In the genomic region with DNA sequence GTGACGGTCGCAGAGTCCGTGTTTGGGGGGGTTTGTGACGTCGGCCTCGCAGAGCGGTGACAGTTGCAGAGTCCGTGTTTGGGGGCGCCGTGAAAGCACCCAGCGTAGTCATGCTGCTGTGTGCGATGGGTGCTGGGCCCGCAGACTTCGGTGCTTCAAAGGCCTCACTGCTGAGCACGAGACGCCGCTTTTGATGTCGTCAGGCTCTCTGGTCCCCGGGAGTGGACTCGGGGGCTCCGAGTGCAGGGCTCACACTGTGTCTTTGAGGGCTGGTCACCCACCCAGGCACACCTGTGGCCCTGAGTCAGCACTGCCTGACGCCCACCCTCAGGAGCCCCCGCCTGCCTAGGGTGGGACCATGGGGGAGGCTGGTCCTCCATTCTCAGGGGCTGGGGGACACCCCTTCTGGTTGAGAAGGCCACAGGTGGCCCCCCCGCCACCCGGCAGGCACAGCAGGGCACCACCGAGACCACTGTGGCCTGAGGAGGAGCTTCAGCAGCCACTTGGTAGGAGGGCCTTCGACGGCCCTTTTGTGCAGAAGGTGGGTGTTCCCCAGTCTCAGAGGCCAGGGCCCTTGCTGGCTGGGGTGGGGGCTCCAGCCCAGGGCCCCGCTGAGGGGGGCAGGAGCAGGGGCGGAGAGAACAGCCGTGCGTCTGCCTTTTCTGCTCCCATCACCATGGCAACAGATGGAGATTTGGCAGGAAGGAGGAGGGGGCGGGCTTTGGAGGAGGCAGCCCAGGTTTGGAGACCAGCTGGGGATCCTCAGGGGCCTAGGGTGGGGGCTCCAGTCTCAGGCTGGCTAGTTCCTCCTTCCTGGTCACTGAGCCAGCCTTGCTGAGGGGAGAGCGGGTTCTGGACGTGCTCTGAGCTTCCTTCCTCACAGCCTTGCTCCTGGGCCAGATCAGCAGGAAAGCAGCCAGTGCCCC, we compare ENCODE assay signal across 23 cellular contexts. TPM values are rescaled to one million over a fixed set of nuclear protein-coding genes. Genes with fewer than 3 reads are reported as not detected.
DNase-seq lines count a peak whose midpoint lies in the region; ATAC-seq, FAIRE-seq and TF ChIP-seq lines count a peak whose summit lies in the region.
"Had no signal": no experiment of that assay in that cellular context is flagged by ENCODE, and none has a peak within 500 bp of the region (broad histone marks: within the 10 kb centered on the region; RNA-seq: fewer than 3 reads in every experiment).

No MANE protein-coding gene starts in this region.

- H3K4me1 ChIP-seq in H1 (replicated peaks in 1 of 4; ENCODE audit: control insufficient read depth in 3 of 4, insufficient read depth in 4 of 4, low read length in 3 of 4) = no peaks in the 10 kb centered on the region; a peak in 2 of 7 replicates
- H3K4me1 ChIP-seq: right atrium auricular region, stomach had no signal

- H2BK20ac ChIP-seq in H1 (ENCODE audit: low read length) = no peak overlapping the region

- no peak overlapping the region for H3K23ac ChIP-seq in H1 (ENCODE audit: insufficient read length)

- H2AK5ac ChIP-seq in H1 (ENCODE audit: low read depth, low read length) = no peak overlapping the region

- H3K18ac ChIP-seq in H1 (ENCODE audit: extremely low read depth, low read length) = no peak overlapping the region

- WGBS in H1 (ENCODE audit: extremely low coverage in 1 of 2, insufficient coverage in 1 of 2, insufficient read length in 1 of 2, insufficient replicate concordance in 2 of 2, low coverage in 1 of 2, low lambda C conversion rate in 2 of 2, missing lambda C conversion rate in 1 of 2), 2 experiments = 86% methylated on average over 31 of the region's 35 CpGs; no CpG with 5 or more reads in 1 of the 2 experiments

- H3K9ac ChIP-seq in H1 (replicated peaks in 1 of 4; ENCODE audit: extremely low read depth in 1 of 4, low read depth in 3 of 4, low read length in 3 of 4) = no peak overlapping the region

- H3K9me3 ChIP-seq in H1 (ENCODE audit: insufficient read depth in 2 of 2, low read depth in 1 of 2, low read length in 1 of 2) = peaks cover 13 to 38% of the 10 kb centered on the region in 2 experiments
- H3K9me3 ChIP-seq: right atrium auricular region had no signal

- no peak overlapping the region for H2BK5ac ChIP-seq in H1 (ENCODE audit: low read depth, low read length)

- H3K4me3 ChIP-seq in H1 (ENCODE audit: extremely low read depth in 1 of 4, insufficient read depth in 2 of 4, low read depth in 3 of 4, low read length in 4 of 4) = no peak overlapping the region
- H3K4me3 ChIP-seq: coronary artery, MG63, right atrium auricular region, stomach had no signal

- no peaks in the 10 kb centered on the region for H3K4me1 Mint-ChIP-seq in activated CD8-positive, alpha-beta T cell treated with anti-CD3 and anti-CD28 coated beads for 36 hours (ENCODE audit: low read depth)
- H3K4me1 Mint-ChIP-seq: activated naive CD4-positive, alpha-beta T cell treated with anti-CD3 and anti-CD28 coated beads, Interleukin-2, amount 50 U/mL, for 24 hours had no signal

- H3K79me1 ChIP-seq in H1 (ENCODE audit: low read depth, low read length) = peaks cover 15% of the 10 kb centered on the region

- no peaks in the 10 kb centered on the region for H3K9me3 Mint-ChIP-seq in activated CD8-positive, alpha-beta T cell treated with anti-CD3 and anti-CD28 coated beads for 36 hours
- H3K9me3 Mint-ChIP-seq: activated naive CD4-positive, alpha-beta T cell treated with anti-CD3 and anti-CD28 coated beads, Interleukin-2, amount 50 U/mL, for 24 hours; type B pancreatic cell had no signal

- no peaks in the 10 kb centered on the region for H3K36me3 Mint-ChIP-seq in activated CD8-positive, alpha-beta T cell treated with anti-CD3 and anti-CD28 coated beads for 36 hours (ENCODE audit: low read depth)
- H3K36me3 Mint-ChIP-seq: activated naive CD4-positive, alpha-beta T cell treated with anti-CD3 and anti-CD28 coated beads, Interleukin-2, amount 50 U/mL, for 24 hours; type B pancreatic cell had no signal

- no peak for TF ChIP-seq EP300 in H1 (IDR thresholded peaks at IDR 0.05; ENCODE audit: borderline replicate concordance in 1 of 2, low read depth in 2 of 2, low read length in 2 of 2)

- H3K27ac Mint-ChIP-seq in activated CD8-positive, alpha-beta T cell treated with anti-CD3 and anti-CD28 coated beads for 36 hours = no peak overlapping the region
- H3K27ac Mint-ChIP-seq: activated naive CD4-positive, alpha-beta T cell treated with anti-CD3 and anti-CD28 coated beads, Interleukin-2, amount 50 U/mL, for 24 hours; type B pancreatic cell had no signal

- TF ChIP-seq POLR2A in H1 (IDR thresholded peaks at IDR 0.05; ENCODE audit: control extremely low read depth in 1 of 2, low read depth in 2 of 2, low read length in 2 of 2) = no peak

- intact Hi-C loops in activated CD8-positive, alpha-beta T cell treated with anti-CD3 and anti-CD28 coated beads for 36 hours (cut with micrococcal nuclease) = no loop called here

- H3K56ac ChIP-seq in H1 (replicated peaks; ENCODE audit: insufficient read length, low read depth, low read length) = no peak overlapping the region

- no peak for ATAC-seq in activated CD8-positive, alpha-beta T cell treated with anti-CD3 and anti-CD28 coated beads for 36 hours
- no peak for ATAC-seq in HG02763 (IDR thresholded peaks at IDR 0.05; ENCODE audit: unreplicated experiment)
- no peak for ATAC-seq in GM21515 (IDR thresholded peaks at IDR 0.05; ENCODE audit: unreplicated experiment)

- peaks cover 5 to 8% of the 10 kb centered on the region in 2 experiments for H4K20me1 ChIP-seq in H1 (replicated peaks in 1 of 2; ENCODE audit: control insufficient read depth in 1 of 2, insufficient read depth in 2 of 2, low read length in 2 of 2)

- H2AFZ ChIP-seq in H1 (ENCODE audit: low read length) = no peak overlapping the region

- CTCF ChIA-PET in H1 (lab: Charles Lee; ENCODE audit: partially characterized antibody) = no interaction called here
- CTCF ChIA-PET in activated CD8-positive, alpha-beta T cell treated with anti-CD3 and anti-CD28 coated beads for 36 hours (lab: Charles Lee) = interaction anchor here (0.8 kb wide), 1 partner anchor 1120 kb away, joined by 3 read pairs; no protein-coding TSS in a partner anchor

- no peak overlapping the region for H4K5ac ChIP-seq in H1 (ENCODE audit: insufficient read length, low read depth, low read length)

- H3K36me3 ChIP-seq in H1 (ENCODE audit: control insufficient read depth in 2 of 4, insufficient read depth in 4 of 4, low read length in 3 of 4) = peaks cover 0 to 2% (median 0%) of the 10 kb centered on the region in 4 experiments; a peak in 2 of 8 replicates
- H3K36me3 ChIP-seq: MG63, right atrium auricular region, stomach had no signal

- no peak overlapping the region for H2BK12ac ChIP-seq in H1 (ENCODE audit: low read depth, low read length)

- no peaks in the 10 kb centered on the region for H3K27me3 Mint-ChIP-seq in activated CD8-positive, alpha-beta T cell treated with anti-CD3 and anti-CD28 coated beads for 36 hours
- H3K27me3 Mint-ChIP-seq: activated naive CD4-positive, alpha-beta T cell treated with anti-CD3 and anti-CD28 coated beads, Interleukin-2, amount 50 U/mL, for 24 hours; type B pancreatic cell had no signal

- peaks cover 0 to 7% of the 10 kb centered on the region in 2 experiments; a peak in 2 of 4 replicates for H3K79me2 ChIP-seq in H1 (ENCODE audit: control insufficient read depth in 1 of 2, insufficient read depth in 2 of 2, low read length in 2 of 2)

- no peak overlapping the region for H2BK15ac ChIP-seq in H1 (ENCODE audit: low read length)

- H3K4me2 ChIP-seq in H1 (ENCODE audit: insufficient read depth in 1 of 2, low read depth in 2 of 2, low read length in 2 of 2) = no peak overlapping the region

- DNase-seq in NCI-H1092 treated with DMSO at 0.1 percent for 48 hours (lab: John Stamatoyannopoulos, UW) = peak; percentile 11
- DNase-seq in NCI-H1092 (lab: John Stamatoyannopoulos, UW) = no peak
- peak; percentile 20 to 77 for DNase-seq in NCI-H446 (lab: John Stamatoyannopoulos, UW)
- DNase-seq in H1 (ENCODE audit: low read depth in 1 of 2, low spot score in 2 of 2) = no peak
- peak; percentile 58 for DNase-seq in occipital lobe (lab: John Stamatoyannopoulos, UW)
- no peak for DNase-seq in activated CD8-positive, alpha-beta T cell treated with anti-CD3 and anti-CD28 coated beads for 36 hours
- DNase-seq: IMR-90; kidney; MG63; NCI-H1930; NCI-H526; stimulated activated CD4-positive, alpha-beta T cell treated with anti-CD3 and anti-CD28 coated beads, Interleukin-12 subunit alpha, Interleukin-12 subunit beta, amount 100 ng/mL, for 4 hours; stomach had no signal

- no peak for TF ChIP-seq RAD21 in H1 (IDR thresholded peaks at IDR 0.05 in 1 of 2, conservative IDR thresholded peaks at IDR 0.05 in 1 of 2; ENCODE audit: low read depth in 2 of 2, low read length in 2 of 2)

- no peak overlapping the region for H3K4ac ChIP-seq in H1 (replicated peaks; ENCODE audit: insufficient read length, low read depth, low read length)

- H3K4me3 Mint-ChIP-seq in activated CD8-positive, alpha-beta T cell treated with anti-CD3 and anti-CD28 coated beads for 36 hours = no peak overlapping the region
- H3K4me3 Mint-ChIP-seq: activated naive CD4-positive, alpha-beta T cell treated with anti-CD3 and anti-CD28 coated beads, Interleukin-2, amount 50 U/mL, for 24 hours; type B pancreatic cell had no signal

- no peaks in the 10 kb centered on the region for H3K27me3 ChIP-seq in H1 (replicated peaks in 1 of 4; ENCODE audit: control insufficient read depth in 3 of 4, extremely low read depth in 1 of 4, insufficient read depth in 3 of 4, low read length in 3 of 4)
- H3K27me3 ChIP-seq: MG63, right atrium auricular region had no signal

- H3K14ac ChIP-seq in H1 (ENCODE audit: insufficient read length) = no peak overlapping the region

- H2BK120ac ChIP-seq in H1 (replicated peaks; ENCODE audit: low read depth, low read length) = no peak overlapping the region

- H4K91ac ChIP-seq in H1 (replicated peaks; ENCODE audit: insufficient read length, low read length) = no peak overlapping the region

- no peak for FAIRE-seq in H1 (lab: Jason Lieb, UNC)
- FAIRE-seq: A204.1, endothelial cell of umbilical vein, kidney, TTC549 had no signal

- peak overlapping the region; percentile 51; the same call in 1 of the 2 replicates for H4K8ac ChIP-seq in H1 (ENCODE audit: extremely low read depth, insufficient read depth, low read length)

- POLR2A ChIA-PET in H1 (lab: Charles Lee; ENCODE audit: partially characterized antibody) = no interaction called here
- POLR2A ChIA-PET in activated CD8-positive, alpha-beta T cell treated with anti-CD3 and anti-CD28 coated beads for 36 hours (lab: Charles Lee) = no interaction called here

- H3K27ac ChIP-seq in H1 (ENCODE audit: low read depth, low read length) = no peak overlapping the region
- H3K27ac ChIP-seq: coronary artery, right atrium auricular region, stomach had no signal

- no peaks in the 10 kb centered on the region for H3K23me2 ChIP-seq in H1 (ENCODE audit: low read depth, low read length)

- no peak for TF ChIP-seq CTCF in H1 (IDR thresholded peaks at IDR 0.05; ENCODE audit: control extremely low read depth in 1 of 3, insufficient read depth in 1 of 3, low read depth in 1 of 3, low read length in 3 of 3)
- TF ChIP-seq CTCF in activated CD8-positive, alpha-beta T cell treated with anti-CD3 and anti-CD28 coated beads for 36 hours (IDR thresholded peaks at IDR 0.05) = no peak

RNA-seq across cellular contexts. Expression of gene BRSK2, which starts 20.9 kb away (rescaled TPM):
- total RNA-seq in H1 (2021; fragmentation: NEBNext Ultra II Directional; extraction: Animal tissue kit (Norgen Biotek cat#: 25700)) = 26.2 and 27.1 TPM in 2 replicates
- polyA plus RNA-seq in H1 (2011; rRNA removed) = 17.3 and 23.9 TPM in 2 replicates
- 18.7 TPM for polyA plus RNA-seq in H1 (2011; cell fraction: cytosol; rRNA removed)
- polyA plus RNA-seq in H1 (2011; cell fraction: nucleus; rRNA removed) = 79.9 TPM
- polyA plus RNA-seq in H1 (2012, experiment 1 of 2) = 19.0 to 31.0 TPM (median 27.3 TPM) in 4 replicates
- polyA plus RNA-seq in H1 (2012, experiment 2 of 2) = 18.0 TPM
- polyA plus RNA-seq in H1 (2013, experiment 1 of 2) = 27.0 TPM
- polyA plus RNA-seq in H1 (2013, experiment 2 of 2) = 24.6 TPM
- 6.4 and 6.5 TPM in 2 replicates for polyA minus RNA-seq in H1 (2011; rRNA and poly(A)+ RNA removed)
- polyA minus RNA-seq in H1 (2011; cell fraction: cytosol; rRNA and poly(A)+ RNA removed) = 10.0 TPM
- polyA minus RNA-seq in H1 (2011; cell fraction: nucleus; rRNA and poly(A)+ RNA removed) = 18.1 TPM
- total RNA-seq in occipital lobe = 32.8 TPM
- 1 to 10 TPM; 1.1 to 2.0 TPM for total RNA-seq in activated CD8-positive, alpha-beta T cell treated with anti-CD3 and anti-CD28 coated beads for 36 hours
- total RNA-seq: OCI-LY7 had no signal

Comparison
In these comparisons a context has a peak if more than half of its experiments do, and no peak if none do; other contexts are left out.
1. DNase-seq: peak in NCI-H1092 treated with DMSO at 0.1 percent for 48 hours (single experiment), NCI-H446 (2 of 2) and occipital lobe (single experiment); none in NCI-H1092 (single experiment), H1 (0 of 2) and activated CD8-positive, alpha-beta T cell treated with anti-CD3 and anti-CD28 coated beads for 36 hours (single experiment).